ENCODE assay signal across 12 cellular contexts in the genomic region with DNA sequence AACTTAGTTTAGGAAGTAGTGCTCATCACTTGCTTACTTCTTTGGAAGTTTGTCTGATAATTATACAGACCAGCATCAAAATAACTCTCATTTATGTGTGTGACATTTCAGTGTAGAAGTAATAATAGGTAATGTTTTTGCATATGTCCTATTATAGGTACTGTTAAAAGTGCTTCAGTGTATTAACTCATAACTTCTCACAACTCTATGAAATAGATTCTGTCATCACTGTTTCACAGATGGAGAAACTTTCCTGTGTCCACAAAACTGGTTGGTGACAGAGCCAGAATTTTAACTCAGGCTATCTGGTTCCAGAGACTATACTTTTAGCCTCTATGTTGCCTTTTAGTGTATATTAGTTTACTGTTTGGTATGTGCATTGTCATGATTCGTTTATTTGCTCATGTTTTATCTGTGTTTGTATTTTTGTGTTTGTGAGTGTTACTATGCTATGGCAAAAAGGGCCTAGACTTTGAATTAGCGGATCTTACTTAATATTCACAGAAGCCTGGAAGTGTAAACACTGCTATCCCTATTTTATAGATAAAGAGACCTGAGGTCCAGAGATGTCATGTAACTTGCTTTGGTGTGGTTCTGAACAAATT. TPM values are rescaled to one million over a fixed set of nuclear protein-coding genes. Genes with fewer than 3 reads are reported as not detected.
DNase-seq lines count a peak whose midpoint lies in the region; ATAC-seq, FAIRE-seq and TF ChIP-seq lines count a peak whose summit lies in the region.
"Had no signal": no experiment of that assay in that cellular context is flagged by ENCODE, and none has a peak within 500 bp of the region (broad histone marks: within the 10 kb centered on the region; RNA-seq: fewer than 3 reads in every experiment).

No MANE protein-coding gene starts in this region.

- H2BK20ac ChIP-seq in IMR-90 (ENCODE audit: low read depth, low read length): no peak overlapping the region

- H3K9me3 ChIP-seq in A549 (peaks cover 7% of the 10 kb centered on the region; the same call in 2 of the 3 replicates), IMR-90 (ENCODE audit: control insufficient read depth, insufficient read depth, low read length) (no peaks in the 10 kb centered on the region)

- TF ChIP-seq EP300 in A549 (IDR thresholded peaks at IDR 0.05): no peak

- peaks cover 37 to 44% of the 10 kb centered on the region in 2 donors for H3K4me1 Mint-ChIP-seq in natural killer cell

- no peaks in the 10 kb centered on the region for H3K9me1 ChIP-seq in IMR-90 (ENCODE audit: insufficient read depth, low read length)

- H3K36me3 ChIP-seq in IMR-90 (ENCODE audit: control insufficient read depth, insufficient read depth, low read length): no peaks in the 10 kb centered on the region

- H3K4me1 ChIP-seq in A549: peaks cover 39% of the 10 kb centered on the region
- peaks cover 5% of the 10 kb centered on the region; the same call in 1 of the 2 replicates for H3K4me1 ChIP-seq in IMR-90 (ENCODE audit: control insufficient read depth, insufficient read depth, low read length)

- TF ChIP-seq RAD21 in A549 (conservative IDR thresholded peaks at IDR 0.05 in 1 of 2, IDR thresholded peaks at IDR 0.05 in 1 of 2) (no peak), IMR-90 (IDR thresholded peaks at IDR 0.05; ENCODE audit: low read length) (no peak)

- H3K27me3 ChIP-seq in IMR-90 (ENCODE audit: control insufficient read depth, insufficient read depth, low read length): no peaks in the 10 kb centered on the region

- no peak overlapping the region for H3K56ac ChIP-seq in IMR-90 (ENCODE audit: extremely low read depth, insufficient read depth, low read length)

- no peak overlapping the region for H2AFZ ChIP-seq in IMR-90 (replicated peaks; ENCODE audit: low read length, poor library complexity)

- no peak for DNase-seq in A549 (ENCODE audit: low read depth in 1 of 2, low spot score in 1 of 2)
- DNase-seq in IMR-90: no peak
- DNase-seq in coronary artery (ENCODE audit: low spot score): no peak
- no peak for DNase-seq in natural killer cell
- DNase-seq in middle frontal gyrus (ENCODE audit: extremely low spot score, low spot score): no peak
- DNase-seq in NCI-H2196 treated with DMSO at 0.1 percent for 48 hours (lab: John Stamatoyannopoulos, UW; ENCODE audit: unreplicated experiment): no peak
- DNase-seq: activated CD4-positive, CD25-positive, alpha-beta regulatory T cell treated with anti-CD3 and anti-CD28 coated beads, Interleukin-2, amount 50 U/mL, for 72 hours; COR-L47; NCI-H1092; occipital lobe had no signal

- H3K79me1 ChIP-seq in IMR-90 (ENCODE audit: low read depth in 1 of 2, low read length in 2 of 2): peaks cover 3 to 19% of the 10 kb centered on the region in 2 experiments; a peak in 1 of 4 replicates

- H4K8ac ChIP-seq in IMR-90 (ENCODE audit: low read depth in 2 of 2, low read length in 2 of 2): no peak overlapping the region; a peak in 1 of 4 replicates

- no peak overlapping the region for H2AK9ac ChIP-seq in IMR-90 (replicated peaks; ENCODE audit: low read depth, low read length, poor library complexity)

- no peaks in the 10 kb centered on the region for H3K9me3 Mint-ChIP-seq in natural killer cell

- POLR2A ChIA-PET in A549 (lab: Yijun Ruan, JAX): no interaction called here
- POLR2A ChIA-PET in IMR-90 (lab: Charles Lee; ENCODE audit: unreplicated experiment): no interaction called here

- no peak overlapping the region for H4K5ac ChIP-seq in IMR-90 (ENCODE audit: low read depth, low read length)

- TF ChIP-seq CTCF in A549 (IDR thresholded peaks at IDR 0.05) (no peak), IMR-90 (conservative IDR thresholded peaks at IDR 0.05; ENCODE audit: low read depth, low read length) (no peak), coronary artery (IDR thresholded peaks at IDR 0.05) (no peak), natural killer cell (IDR thresholded peaks at IDR 0.05) (no peak)

- H3K27me3 Mint-ChIP-seq in natural killer cell (ENCODE audit: low read depth in 2 of 2): no peaks in the 10 kb centered on the region

- ATAC-seq in A549 (peak; percentile 30 to 72; a peak in 3 of 6 replicates), IMR-90 (ENCODE audit: low read depth) (peak; percentile 18), natural killer cell (no peak), GM21367 (IDR thresholded peaks at IDR 0.05; ENCODE audit: unreplicated experiment) (no peak), GM21447 (IDR thresholded peaks at IDR 0.05; ENCODE audit: unreplicated experiment) (no peak)

- H3K36me3 Mint-ChIP-seq in natural killer cell: peaks cover 9% of the 10 kb centered on the region

- peak overlapping the region; percentile 8 to 44; a peak in 3 of 6 replicates for H3K27ac ChIP-seq in A549
- peak overlapping the region; percentile 44; the same call in 1 of the 2 replicates for H3K27ac ChIP-seq in IMR-90 (ENCODE audit: insufficient read depth, low read length)
- peak overlapping the region; percentile 39 to 74 for H3K27ac ChIP-seq in coronary artery

- H3K4me2 ChIP-seq in A549 (peak overlapping the region; percentile 64), IMR-90 (ENCODE audit: low read depth, low read length) (peak overlapping the region; percentile 25)

- H2BK120ac ChIP-seq in IMR-90 (ENCODE audit: low read depth, low read length): no peak overlapping the region

- WGBS in A549 (ENCODE audit: missing lambda C conversion rate): 25% methylated on average over 2 of the region's 2 CpGs
- WGBS in IMR-90 (ENCODE audit: extremely low coverage in 2 of 2, insufficient read length in 1 of 2), 2 experiments: no CpG with 5 or more reads among the region's 2 CpGs

- in situ Hi-C loops in IMR-90 (cut with MboI; ENCODE audit: low sequenced_read_pairs): no loop called here

- TF ChIP-seq POLR2A in A549 (IDR thresholded peaks at IDR 0.05; ENCODE audit: low read length) (no peak), IMR-90 (IDR thresholded peaks at IDR 0.05; ENCODE audit: low read depth, low read length) (no peak)

- H2AK5ac ChIP-seq in IMR-90 (ENCODE audit: low read depth, low read length): no peak overlapping the region

- H3K4me3 ChIP-seq in A549 (no peak overlapping the region), IMR-90 (ENCODE audit: insufficient read depth, low read depth, low read length) (no peak overlapping the region), coronary artery (peak overlapping the region; percentile 28)

- intact Hi-C loops in IMR-90 (cut with micrococcal nuclease): no loop called here
- intact Hi-C loops in natural killer cell (cut with micrococcal nuclease): loop anchor here (5.0 kb wide), 3 partner anchors 162 to 243 kb away; no protein-coding TSS in a partner anchor

- CTCF ChIA-PET in A549 (lab: Yijun Ruan, JAX) (no interaction called here), IMR-90 (lab: Yijun Ruan, JAX) (interaction anchor here (0.6 kb wide), 2 partner anchors 18 to 180 kb away, joined by 3 read pairs; no protein-coding TSS in a partner anchor)

- H3K4ac ChIP-seq in IMR-90 (ENCODE audit: low read depth, low read length): no peak overlapping the region

- H4K20me1 ChIP-seq in IMR-90 (ENCODE audit: insufficient read depth, low read length): no peaks in the 10 kb centered on the region

- no peak overlapping the region for H2BK15ac ChIP-seq in IMR-90 (ENCODE audit: low read depth, low read length)

- H3K14ac ChIP-seq in IMR-90 (replicated peaks; ENCODE audit: low read depth, low read length): no peak overlapping the region

- 0 out of 2 replicates have a peak overlapping the region, but pooled peaks have one; percentile 23 for H3K23ac ChIP-seq in IMR-90 (ENCODE audit: low read depth, low read length)

- no peak overlapping the region for H3K18ac ChIP-seq in IMR-90 (ENCODE audit: low read depth, low read length)

- no TSS peak for BruUV-seq in IMR-90 (replicated peaks; lab: Mats Ljungman, UMichigan)

- H2BK5ac ChIP-seq in IMR-90 (ENCODE audit: low read depth, low read length, poor library complexity, severe bottlenecking): peak overlapping the region; percentile 78

- no peak overlapping the region for H4K91ac ChIP-seq in IMR-90 (ENCODE audit: insufficient read depth, low read depth, low read length)

- H3K27ac Mint-ChIP-seq in natural killer cell: peak overlapping the region; percentile 69 to 79

- dilution Hi-C loops in IMR-90 (cut with HindIII; ENCODE audit: low sequenced_read_pairs, unreplicated experiment): no loop called here

- FAIRE-seq in A549 (lab: Jason Lieb, UNC): no peak

- H3K4me3 Mint-ChIP-seq in natural killer cell: no peak overlapping the region

- H3K9ac ChIP-seq in IMR-90 (ENCODE audit: low read depth, low read length): no peak overlapping the region

TF ChIP-seq in A549, 52 proteins besides CTCF, POLR2A, EP300 and RAD21 (continues in another document):
- no peak for TF ChIP-seq SREBF2 (IDR thresholded peaks at IDR 0.05)
- TF ChIP-seq CBX2 (IDR thresholded peaks at IDR 0.05; ENCODE audit: borderline replicate concordance, low read depth): no peak

TF ChIP-seq in IMR-90, 13 proteins besides CTCF, POLR2A, EP300 and RAD21 (continues in another document):
- TF ChIP-seq MAZ (IDR thresholded peaks at IDR 0.05; ENCODE audit: borderline replicate concordance, low read depth, low read length) (no peak), MXI1 (IDR thresholded peaks at IDR 0.05; ENCODE audit: borderline replicate concordance, low read depth, low read length) (no peak), NFE2L2 (IDR thresholded peaks at IDR 0.05; ENCODE audit: low read depth, low read length) (no peak), RCOR1 (IDR thresholded peaks at IDR 0.05; ENCODE audit: insufficient replicate concordance, low read length) (no peak), RFX5 (IDR thresholded peaks at IDR 0.05; ENCODE audit: low read depth, low read length) (no peak), MAFK (IDR thresholded peaks at IDR 0.05; ENCODE audit: low read depth, low read length) (no peak), CHD1 (IDR thresholded peaks at IDR 0.05; ENCODE audit: low read depth, low read length) (no peak)
- TF ChIP-seq, protein P1, sequence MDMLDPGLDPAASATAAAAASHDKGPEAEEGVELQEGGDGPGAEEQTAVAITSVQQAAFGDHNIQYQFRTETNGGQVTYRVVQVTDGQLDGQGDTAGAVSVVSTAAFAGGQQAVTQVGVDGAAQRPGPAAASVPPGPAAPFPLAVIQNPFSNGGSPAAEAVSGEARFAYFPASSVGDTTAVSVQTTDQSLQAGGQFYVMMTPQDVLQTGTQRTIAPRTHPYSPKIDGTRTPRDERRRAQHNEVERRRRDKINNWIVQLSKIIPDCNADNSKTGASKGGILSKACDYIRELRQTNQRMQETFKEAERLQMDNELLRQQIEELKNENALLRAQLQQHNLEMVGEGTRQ (IDR thresholded peaks at IDR 0.05; ENCODE audit: low read depth, low read length): no peak

RNA-seq across cellular contexts. Expression of gene LPAR6, which starts 12.7 kb away (rescaled TPM):
- 4.9 and 6.0 TPM in 2 replicates for polyA plus RNA-seq in A549 (2011; rRNA removed)
- 0.69 and 0.75 TPM in 2 replicates for polyA plus RNA-seq in A549 (2012; cell fraction: cytosol; rRNA removed)
- polyA plus RNA-seq in A549 (2012; cell fraction: nucleus; rRNA removed): 0.32 and 0.49 TPM in 2 replicates
- polyA plus RNA-seq in A549 (2017; fragmentation: RNase III; extraction: RNeasy Plus Mini Kit Qiagen cat#74134 plus additional on column Dnase treatment): 1.3 to 2.5 TPM (median 2.0 TPM) in 3 replicates
- 0.58 and 1.7 TPM in 2 replicates for polyA minus RNA-seq in A549 (2011; rRNA and poly(A)+ RNA removed)
- 1.4 and 4.4 TPM in 2 replicates for total RNA-seq in IMR-90 (2012; rRNA removed)
- polyA plus RNA-seq in IMR-90 (2012; rRNA removed): 0.99 and 2.0 TPM in 2 replicates
- polyA plus RNA-seq in IMR-90 (2012; cell fraction: cytosol; rRNA removed): 0.14 and 0.45 TPM in 2 replicates
- polyA plus RNA-seq in IMR-90 (2012; cell fraction: nucleus; rRNA removed; ENCODE audit: low replicate concordance): 0.04 and 1.5 TPM in 2 replicates
- total RNA-seq in natural killer cell: 10 to 100 TPM; 38.5 to 48.9 (median 41.1) TPM

Comparison
In these comparisons a context has a peak if more than half of its experiments do, and no peak if none do; other contexts are left out.
1. ATAC-seq: peak in A549 (2 of 2) and IMR-90 (single experiment); none in natural killer cell (0 of 3), GM21367 (single experiment) and GM21447 (single experiment).
2. Peak in every context shown above with its lines, with median percentiles within 50 percentile points of each other: H3K27ac ChIP-seq.